In the genomic region with DNA sequence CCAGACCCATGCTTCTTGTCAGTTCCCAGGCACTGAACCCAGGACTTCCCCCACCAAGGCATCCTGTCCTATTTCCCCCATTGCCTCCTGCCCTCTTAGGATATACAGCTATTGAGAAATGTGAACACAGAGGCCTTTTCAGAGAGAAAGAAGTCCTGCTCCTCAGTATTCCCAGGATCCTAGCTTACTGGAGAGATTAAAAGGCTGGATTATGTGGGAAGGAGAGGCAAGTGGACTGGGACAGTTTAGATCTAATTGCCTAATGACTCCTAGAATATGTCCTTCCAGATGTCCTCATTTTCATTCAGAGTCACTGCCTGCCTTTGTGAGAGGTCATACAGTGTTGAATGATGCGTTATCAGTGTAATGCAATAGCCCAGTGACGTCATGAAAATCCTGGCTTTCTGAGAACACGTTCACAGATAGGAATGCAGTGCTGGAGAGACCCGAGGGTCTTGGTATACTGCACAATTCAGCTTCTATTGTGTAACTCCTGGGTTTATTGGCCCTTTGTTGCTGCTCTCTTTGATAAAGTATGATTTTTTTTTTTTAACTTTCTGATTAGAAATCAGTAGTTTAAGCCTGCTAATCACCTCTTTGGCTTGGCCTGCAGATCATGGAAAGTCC, we compare ENCODE assay signal across 1 cellular context.
A peak's percentile ranks its signal among the peaks of the same experiment; 100 is the strongest.
TF ChIP-seq lines count a peak whose summit lies in the region.

No MANE protein-coding gene starts in this region.

TF ChIP-seq in A549, 52 proteins besides CTCF, POLR2A, EP300 and RAD21 (continued from another document):
- TF ChIP-seq, protein P1, sequence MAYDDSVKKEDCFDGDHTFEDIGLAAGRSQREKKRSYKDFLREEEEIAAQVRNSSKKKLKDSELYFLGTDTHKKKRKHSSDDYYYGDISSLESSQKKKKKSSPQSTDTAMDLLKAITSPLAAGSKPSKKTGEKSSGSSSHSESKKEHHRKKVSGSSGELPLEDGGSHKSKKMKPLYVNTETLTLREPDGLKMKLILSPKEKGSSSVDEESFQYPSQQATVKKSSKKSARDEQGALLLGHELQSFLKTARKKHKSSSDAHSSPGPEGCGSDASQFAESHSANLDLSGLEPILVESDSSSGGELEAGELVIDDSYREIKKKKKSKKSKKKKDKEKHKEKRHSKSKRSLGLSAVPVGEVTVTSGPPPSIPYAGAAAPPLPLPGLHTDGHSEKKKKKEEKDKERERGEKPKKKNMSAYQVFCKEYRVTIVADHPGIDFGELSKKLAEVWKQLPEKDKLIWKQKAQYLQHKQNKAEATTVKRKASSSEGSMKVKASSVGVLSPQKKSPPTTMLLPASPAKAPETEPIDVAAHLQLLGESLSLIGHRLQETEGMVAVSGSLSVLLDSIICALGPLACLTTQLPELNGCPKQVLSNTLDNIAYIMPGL (CRISPR knock-in tag; IDR thresholded peaks at IDR 0.05; ENCODE audit: borderline replicate concordance) = no peak
- TF ChIP-seq HEYL (CRISPR knock-in tag; IDR thresholded peaks at IDR 0.05) = 0 out of 2 replicates have a peak, but pooled peaks have one; percentile 27
- TF ChIP-seq SMC3 (IDR thresholded peaks at IDR 0.05) = peak; percentile 43; the same call in 1 of the 3 replicates
- TF ChIP-seq MAFK (IDR thresholded peaks at IDR 0.05; ENCODE audit: partially characterized antibody) = no peak
- TF ChIP-seq, protein P2, sequence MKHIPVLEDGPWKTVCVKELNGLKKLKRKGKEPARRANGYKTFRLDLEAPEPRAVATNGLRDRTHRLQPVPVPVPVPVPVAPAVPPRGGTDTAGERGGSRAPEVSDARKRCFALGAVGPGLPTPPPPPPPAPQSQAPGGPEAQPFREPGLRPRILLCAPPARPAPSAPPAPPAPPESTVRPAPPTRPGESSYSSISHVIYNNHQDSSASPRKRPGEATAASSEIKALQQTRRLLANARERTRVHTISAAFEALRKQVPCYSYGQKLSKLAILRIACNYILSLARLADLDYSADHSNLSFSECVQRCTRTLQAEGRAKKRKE (CRISPR knock-in tag; IDR thresholded peaks at IDR 0.05; ENCODE audit: low read depth) = no peak
- TF ChIP-seq TFCP2L1 (CRISPR knock-in tag; IDR thresholded peaks at IDR 0.05) = no peak
- peak; percentile 60; the same call in 1 of the 2 replicates for TF ChIP-seq HOXA7 (CRISPR knock-in tag; IDR thresholded peaks at IDR 0.05)
- no peak for TF ChIP-seq HDAC2 (IDR thresholded peaks at IDR 0.05)
- TF ChIP-seq RFX5 (IDR thresholded peaks at IDR 0.05) = no peak; the same call in 1 of the 2 replicates
- TF ChIP-seq, protein P3, sequence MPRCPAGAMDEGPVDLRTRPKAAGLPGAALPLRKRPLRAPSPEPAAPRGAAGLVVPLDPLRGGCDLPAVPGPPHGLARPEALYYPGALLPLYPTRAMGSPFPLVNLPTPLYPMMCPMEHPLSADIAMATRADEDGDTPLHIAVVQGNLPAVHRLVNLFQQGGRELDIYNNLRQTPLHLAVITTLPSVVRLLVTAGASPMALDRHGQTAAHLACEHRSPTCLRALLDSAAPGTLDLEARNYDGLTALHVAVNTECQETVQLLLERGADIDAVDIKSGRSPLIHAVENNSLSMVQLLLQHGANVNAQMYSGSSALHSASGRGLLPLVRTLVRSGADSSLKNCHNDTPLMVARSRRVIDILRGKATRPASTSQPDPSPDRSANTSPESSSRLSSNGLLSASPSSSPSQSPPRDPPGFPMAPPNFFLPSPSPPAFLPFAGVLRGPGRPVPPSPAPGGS (IDR thresholded peaks at IDR 0.05) = peak; percentile 89; the same call in 2 of the 3 replicates
- TF ChIP-seq KDM5A (IDR thresholded peaks at IDR 0.05) = no peak
- TF ChIP-seq ESRRA (IDR thresholded peaks at IDR 0.05; ENCODE audit: borderline replicate concordance, low read length) = peak; percentile 89
- TF ChIP-seq, protein P4, sequence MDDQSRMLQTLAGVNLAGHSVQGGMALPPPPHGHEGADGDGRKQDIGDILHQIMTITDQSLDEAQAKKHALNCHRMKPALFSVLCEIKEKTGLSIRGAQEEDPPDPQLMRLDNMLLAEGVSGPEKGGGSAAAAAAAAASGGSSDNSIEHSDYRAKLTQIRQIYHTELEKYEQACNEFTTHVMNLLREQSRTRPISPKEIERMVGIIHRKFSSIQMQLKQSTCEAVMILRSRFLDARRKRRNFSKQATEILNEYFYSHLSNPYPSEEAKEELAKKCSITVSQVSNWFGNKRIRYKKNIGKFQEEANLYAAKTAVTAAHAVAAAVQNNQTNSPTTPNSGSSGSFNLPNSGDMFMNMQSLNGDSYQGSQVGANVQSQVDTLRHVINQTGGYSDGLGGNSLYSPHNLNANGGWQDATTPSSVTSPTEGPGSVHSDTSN (IDR thresholded peaks at IDR 0.05) = peak; percentile 68; the same call in 1 of the 2 replicates
- 0 out of 2 replicates have a peak, but pooled peaks have one; percentile 20 for TF ChIP-seq FOXS1 (CRISPR knock-in tag; IDR thresholded peaks at IDR 0.05)
- peak; percentile 98 for TF ChIP-seq GATA3 (IDR thresholded peaks at IDR 0.05; ENCODE audit: borderline replicate concordance)
- TF ChIP-seq, protein P5, sequence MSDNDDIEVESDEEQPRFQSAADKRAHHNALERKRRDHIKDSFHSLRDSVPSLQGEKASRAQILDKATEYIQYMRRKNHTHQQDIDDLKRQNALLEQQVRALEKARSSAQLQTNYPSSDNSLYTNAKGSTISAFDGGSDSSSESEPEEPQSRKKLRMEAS (IDR thresholded peaks at IDR 0.05) = peak; percentile 84
- no peak for TF ChIP-seq CBX8 (IDR thresholded peaks at IDR 0.05)
